In genomic region chr7:141102436-141102835, GRCh38 we compare ENCODE assay signal across 21 cellular contexts. TPM values are rescaled to one million over a fixed set of nuclear protein-coding genes. Genes with fewer than 3 reads are reported as not detected.
"Had no signal": no experiment of that assay in that cellular context is flagged by ENCODE, and none has a peak within 500 bp of the region (broad histone marks: within the 10 kb centered on the region; RNA-seq: fewer than 3 reads in every experiment).

No MANE protein-coding gene starts in this region.

- H3K27ac ChIP-seq: neutrophil, prostate gland, right atrium auricular region, thoracic aorta, tibial nerve, upper lobe of right lung, uterus had no signal

- DNase-seq: cortex of kidney; effector memory CD8-positive, alpha-beta T cell; head of caudate nucleus; kidney; mucosa of descending colon; naive B cell; stimulated activated CD4-positive, alpha-beta T cell treated with anti-CD3 and anti-CD28 coated beads, Interleukin-4, amount 100 ng/mL, for 4 hours; stimulated activated naive CD8-positive, alpha-beta T cell treated with anti-CD3 and anti-CD28 coated beads, Interleukin-15, Interleukin-2, amounts not matched to agents 100 U/mL and 50 U/mL, for 24 hours; substantia nigra; upper lobe of right lung; uterus had no signal

- H3K36me3 ChIP-seq: neutrophil, prostate gland, right atrium auricular region, thoracic aorta, tibial nerve, upper lobe of right lung, uterus had no signal

- ATAC-seq: effector memory CD8-positive, alpha-beta T cell; left lobe of liver; mucosa of descending colon; natural killer cell treated with Interleukin-12 subunit alpha and Interleukin-12 subunit beta and Interleukin-15 and Interleukin-18, amount 100 ng/mL, for 72 hours; sciatic nerve; stimulated activated memory B cell treated with anti-CD40 and anti-IgM and Interleukin-4, amounts not matched to agents 10 μg/mL and 1 μg/mL and 100 μg/mL, for 72 hours; stimulated activated naive CD8-positive, alpha-beta T cell treated with anti-CD3 and anti-CD28 coated beads, Interleukin-15, Interleukin-2, amounts not matched to agents 100 U/mL and 50 U/mL, for 24 hours; upper lobe of right lung had no signal

- H3K27me3 ChIP-seq: right atrium auricular region, tibial nerve, upper lobe of right lung, uterus had no signal

- H3K9me3 ChIP-seq: mucosa of descending colon, neutrophil, prostate gland, right atrium auricular region, thoracic aorta, tibial nerve, upper lobe of right lung, uterus had no signal

- H3K4me1 ChIP-seq: prostate gland, right atrium auricular region, upper lobe of right lung, uterus had no signal

- H3K4me3 ChIP-seq: lung, mucosa of descending colon, prostate gland, right atrium auricular region, thoracic aorta, tibial nerve, upper lobe of right lung, uterus had no signal

RNA-seq across cellular contexts. Expression of gene TMEM178B, which starts 28.6 kb away (rescaled TPM):
- total RNA-seq: left lobe of liver had no signal
